9 cellular contexts compared by ENCODE assay signal in genomic region chr17:77474292-77474988, GRCh38.
DNase-seq lines count a peak whose midpoint lies in the region; TF ChIP-seq lines count a peak whose summit lies in the region.
"Had no signal": no experiment of that assay in that cellular context is flagged by ENCODE, and none has a peak within 500 bp of the region (broad histone marks: within the 10 kb centered on the region; RNA-seq: fewer than 3 reads in every experiment).

No MANE protein-coding gene starts in this region.

- peaks cover 97% of the 10 kb centered on the region for H3K79me2 ChIP-seq in OCI-LY1 (ENCODE audit: insufficient read depth, low read length)
- peaks cover 95% of the 10 kb centered on the region for H3K79me2 ChIP-seq in osteoblast (ENCODE audit: insufficient read depth, low read length)

- H3K9me3 ChIP-seq in OCI-LY1 (ENCODE audit: low read length) (no peaks in the 10 kb centered on the region), osteoblast (ENCODE audit: low read depth, low read length) (no peaks in the 10 kb centered on the region)
- H3K9me3 ChIP-seq: left lung had no signal

- no peak for TF ChIP-seq CTCF in OCI-LY1 (IDR thresholded peaks at IDR 0.05; ENCODE audit: low read length)
- TF ChIP-seq CTCF in dorsolateral prefrontal cortex (IDR thresholded peaks at IDR 0.05 in 54 of 56, conservative IDR thresholded peaks at IDR 0.05 in 2 of 56; ENCODE audit: low read depth in 1 of 56, partially characterized antibody in 56 of 56) = no peak
- TF ChIP-seq CTCF in osteoblast (IDR thresholded peaks at IDR 0.05; ENCODE audit: extremely low read depth, low read depth, low read length) = no peak

- H3F3A ChIP-seq in OCI-LY1 (ENCODE audit: insufficient read depth, low read length) = peaks cover 5% of the 10 kb centered on the region; the same call in 1 of the 2 replicates

- H2AFZ ChIP-seq in OCI-LY1 (ENCODE audit: low read length) (no peak overlapping the region), osteoblast (ENCODE audit: low read length) (no peak overlapping the region)

- peak overlapping the region; percentile 76 for H3K9ac ChIP-seq in OCI-LY1 (ENCODE audit: low read length)

- H3K4me2 ChIP-seq in OCI-LY1 (ENCODE audit: low read length) (peak overlapping the region; percentile 76), osteoblast (ENCODE audit: insufficient read depth, low read length) (peak overlapping the region; percentile 30)

- H3K9me2 ChIP-seq in OCI-LY1 (ENCODE audit: low read depth, low read length) = no peaks in the 10 kb centered on the region

- peak overlapping the region; percentile 49 for H3K4me3 ChIP-seq in OCI-LY1 (ENCODE audit: low read depth, low read length, poor library complexity, severe bottlenecking)
- no peak overlapping the region for H3K4me3 ChIP-seq in dorsolateral prefrontal cortex
- H3K4me3 ChIP-seq in osteoblast (ENCODE audit: insufficient read depth, low read length) = peak overlapping the region; percentile 24
- H3K4me3 ChIP-seq: left lung had no signal

- intact Hi-C loops in dorsolateral prefrontal cortex (cut with DNase I) = no loop called here

- H3K27me3 ChIP-seq in OCI-LY1 (ENCODE audit: insufficient read depth, low read length) (no peaks in the 10 kb centered on the region), dorsolateral prefrontal cortex (no peaks in the 10 kb centered on the region), osteoblast (ENCODE audit: insufficient read depth, low read length) (no peaks in the 10 kb centered on the region)
- H3K27me3 ChIP-seq: left lung had no signal

- H3K4me1 ChIP-seq in OCI-LY1 (ENCODE audit: insufficient read depth, low read length, severe bottlenecking) (peaks cover 100% of the 10 kb centered on the region), osteoblast (ENCODE audit: insufficient read depth, low read length) (peaks cover 82% of the 10 kb centered on the region)

- peaks cover 84% of the 10 kb centered on the region for H3K36me3 ChIP-seq in OCI-LY1 (ENCODE audit: insufficient read depth, low read length)
- peaks cover 15% of the 10 kb centered on the region for H3K36me3 ChIP-seq in osteoblast (ENCODE audit: insufficient read depth, low read length)
- H3K36me3 ChIP-seq: left lung had no signal

- DNase-seq in EL = peak; percentile 45
- peak in 1 of 10 donors; percentile 51 for DNase-seq in dorsolateral prefrontal cortex
- DNase-seq in osteoblast (ENCODE audit: insufficient read length, low spot score, missing footprints) = peak; percentile 85
- no peak for DNase-seq in stimulated activated naive CD4-positive, alpha-beta T cell treated with Interleukin-2 at 50 U/mL for 16 hours (lab: John Stamatoyannopoulos, UW)
- DNase-seq in DMS53 treated with DMSO at 0.1 percent for 48 hours (lab: John Stamatoyannopoulos, UW; ENCODE audit: unreplicated experiment) = no peak
- DNase-seq in mesenteric fat pad (ENCODE audit: low spot score) = no peak
- no peak for DNase-seq in 8988T

- H3K27ac ChIP-seq in OCI-LY1 (ENCODE audit: low read depth, low read length, poor library complexity, severe bottlenecking) = peak overlapping the region; percentile 99
- peak overlapping the region in 34 of 59 donors; percentile 0 to 84 (median 44) for H3K27ac ChIP-seq in dorsolateral prefrontal cortex
- H3K27ac ChIP-seq in osteoblast (ENCODE audit: low read depth, low read length) = peak overlapping the region; percentile 96

- no peaks in the 10 kb centered on the region for H4K20me1 ChIP-seq in OCI-LY1 (ENCODE audit: insufficient read depth, low read length)
- H4K20me1 ChIP-seq in osteoblast (ENCODE audit: insufficient read depth, low read length) = peaks cover 95% of the 10 kb centered on the region

Comparison
In these comparisons a context has a peak if more than half of its experiments do, and no peak if none do; other contexts are left out.
1. DNase-seq: peak in EL (single experiment) and osteoblast (single experiment); none in stimulated activated naive CD4-positive, alpha-beta T cell treated with Interleukin-2 at 50 U/mL for 16 hours (single experiment), DMS53 treated with DMSO at 0.1 percent for 48 hours (single experiment), mesenteric fat pad (single experiment) and 8988T (single experiment).
2. H3K27ac ChIP-seq: peak in every context shown above with its lines; median percentile 99 in OCI-LY1; 96 in osteoblast; 44 in dorsolateral prefrontal cortex.
3. H3K4me3 ChIP-seq: peak in OCI-LY1 (single experiment) and osteoblast (single experiment); none in dorsolateral prefrontal cortex (0 of 59).